10 cellular contexts compared by ENCODE assay signal in genomic region chr15:35696767-35697231, GRCh38.
DNase-seq lines count a peak whose midpoint lies in the region; ATAC-seq, FAIRE-seq and TF ChIP-seq lines count a peak whose summit lies in the region.
"Had no signal": no experiment of that assay in that cellular context is flagged by ENCODE, and none has a peak within 500 bp of the region (broad histone marks: within the 10 kb centered on the region; RNA-seq: fewer than 3 reads in every experiment).

No MANE protein-coding gene starts in this region.

- H3K4me3 ChIP-seq in breast epithelium = no peak overlapping the region
- H3K4me3 ChIP-seq in astrocyte (ENCODE audit: insufficient read depth, low read depth, low read length) = no peak overlapping the region
- H3K4me3 ChIP-seq in upper lobe of right lung = no peak overlapping the region
- H3K4me3 ChIP-seq in tibial nerve = no peak overlapping the region

- intact Hi-C loops in MCF 10A (cut with micrococcal nuclease) = loop anchor here (5.0 to 10.0 kb wide), 2 partner anchors 72 to 154 kb away; no protein-coding TSS in a partner anchor
- intact Hi-C loops in breast epithelium (cut with DNase I; ENCODE audit: low total_unique reads) = no loop called here
- intact Hi-C loops in upper lobe of right lung (cut with DNase I) = no loop called here

- no peaks in the 10 kb centered on the region for H3K36me3 Mint-ChIP-seq in MCF 10A (ENCODE audit: insufficient read depth, unreplicated experiment)
- no peaks in the 10 kb centered on the region for H3K36me3 Mint-ChIP-seq in astrocyte (ENCODE audit: low read depth, unreplicated experiment)
- H3K36me3 Mint-ChIP-seq: activated CD8-positive, alpha-beta memory T cell treated with anti-CD3 and anti-CD28 coated beads, Interleukin-2, amount 10 ng/mL, durations not matched to agents 7 days and 5 days had no signal

- TF ChIP-seq CTCF in MCF 10A (IDR thresholded peaks at IDR 0.05; ENCODE audit: unreplicated experiment) = no peak
- no peak for TF ChIP-seq CTCF in breast epithelium (IDR thresholded peaks at IDR 0.05)
- no peak for TF ChIP-seq CTCF in astrocyte (IDR thresholded peaks at IDR 0.05; ENCODE audit: insufficient read depth, low read depth, low read length)
- no peak for TF ChIP-seq CTCF in upper lobe of right lung (IDR thresholded peaks at IDR 0.05)
- no peak for TF ChIP-seq CTCF in tibial nerve (IDR thresholded peaks at IDR 0.05)

- no peak overlapping the region for H2AFZ ChIP-seq in astrocyte (ENCODE audit: low read depth, low read length)

- peak; percentile 43 for ATAC-seq in upper lobe of right lung
- ATAC-seq: activated CD8-positive, alpha-beta memory T cell treated with anti-CD3 and anti-CD28 coated beads, Interleukin-2, amount 10 ng/mL, durations not matched to agents 7 days and 5 days; Panc1 had no signal

- FAIRE-seq in astrocyte (lab: Jason Lieb, UNC) = peak; percentile 78

- POLR2A ChIA-PET in MCF 10A (lab: Yijun Ruan, JAX) = interaction anchor here (0.9 to 1.8 kb wide), 8 partner anchors 12 to 177 kb away, joined by 3 to 8 read pairs (median 3); partner anchors contain the start of gene DPH6

- H4K20me1 ChIP-seq in astrocyte (ENCODE audit: insufficient read depth, low read length) = no peaks in the 10 kb centered on the region

- no peaks in the 10 kb centered on the region for H3K9me3 ChIP-seq in breast epithelium
- H3K9me3 ChIP-seq in astrocyte (ENCODE audit: insufficient read depth, low read depth, low read length) = no peaks in the 10 kb centered on the region
- no peaks in the 10 kb centered on the region for H3K9me3 ChIP-seq in upper lobe of right lung
- H3K9me3 ChIP-seq in tibial nerve = no peaks in the 10 kb centered on the region

- H3K27ac Mint-ChIP-seq in MCF 10A (ENCODE audit: low read depth, unreplicated experiment) (peak overlapping the region; percentile 40), astrocyte (ENCODE audit: unreplicated experiment) (peak overlapping the region; percentile 91)
- H3K27ac Mint-ChIP-seq: activated CD8-positive, alpha-beta memory T cell treated with anti-CD3 and anti-CD28 coated beads, Interleukin-2, amount 10 ng/mL, durations not matched to agents 7 days and 5 days had no signal

- H3K36me3 ChIP-seq in breast epithelium (no peaks in the 10 kb centered on the region), astrocyte (ENCODE audit: insufficient read depth, low read length) (no peaks in the 10 kb centered on the region), upper lobe of right lung (no peaks in the 10 kb centered on the region), tibial nerve (no peaks in the 10 kb centered on the region)

- H3K4me1 Mint-ChIP-seq in MCF 10A (ENCODE audit: insufficient read depth, unreplicated experiment) = peaks cover 33% of the 10 kb centered on the region
- H3K4me1 Mint-ChIP-seq in astrocyte (ENCODE audit: low read depth, unreplicated experiment) = peaks cover 57% of the 10 kb centered on the region
- H3K4me1 Mint-ChIP-seq: activated CD8-positive, alpha-beta memory T cell treated with anti-CD3 and anti-CD28 coated beads, Interleukin-2, amount 10 ng/mL, durations not matched to agents 7 days and 5 days had no signal

- no peak for TF ChIP-seq POLR2A in breast epithelium (IDR thresholded peaks at IDR 0.05)
- no peak for TF ChIP-seq POLR2A in tibial nerve (IDR thresholded peaks at IDR 0.05)

- 79 to 80% methylated on average over 5 of the region's 5 CpGs for WGBS in tibial nerve, 2 donors

- H3K4me1 ChIP-seq in breast epithelium = no peaks in the 10 kb centered on the region
- H3K4me1 ChIP-seq in astrocyte (ENCODE audit: insufficient read depth, low read length) = peaks cover 44% of the 10 kb centered on the region
- peaks cover 24% of the 10 kb centered on the region for H3K4me1 ChIP-seq in upper lobe of right lung
- H3K4me1 ChIP-seq in tibial nerve = peaks cover 0 to 37% (median 3%) of the 10 kb centered on the region in 4 donors

- H3K27me3 ChIP-seq in breast epithelium (no peaks in the 10 kb centered on the region), astrocyte (ENCODE audit: insufficient read depth, low read length) (no peaks in the 10 kb centered on the region), upper lobe of right lung (no peaks in the 10 kb centered on the region), tibial nerve (no peaks in the 10 kb centered on the region)

- peak overlapping the region; percentile 57 for H3K4me2 ChIP-seq in astrocyte (ENCODE audit: low read length)

- H3K9ac ChIP-seq in astrocyte (ENCODE audit: low read length) = peak overlapping the region; percentile 69

- no peak for TF ChIP-seq EP300 in tibial nerve (IDR thresholded peaks at IDR 0.05)

- no peaks in the 10 kb centered on the region for H3K27me3 Mint-ChIP-seq in MCF 10A (ENCODE audit: insufficient read depth, unreplicated experiment)
- no peaks in the 10 kb centered on the region for H3K27me3 Mint-ChIP-seq in astrocyte (ENCODE audit: low read depth, unreplicated experiment)

- H3K27ac ChIP-seq in breast epithelium (no peak overlapping the region), astrocyte (ENCODE audit: low read depth, low read length) (peak overlapping the region; percentile 84), upper lobe of right lung (peak overlapping the region; percentile 48), tibial nerve (peak overlapping the region in 2 of 4 donors; percentile 61 to 77)

- peak overlapping the region; percentile 35 for H3K4me3 Mint-ChIP-seq in MCF 10A (ENCODE audit: unreplicated experiment)
- H3K4me3 Mint-ChIP-seq in astrocyte (ENCODE audit: unreplicated experiment) = peak overlapping the region; percentile 2
- H3K4me3 Mint-ChIP-seq: activated CD8-positive, alpha-beta memory T cell treated with anti-CD3 and anti-CD28 coated beads, Interleukin-2, amount 10 ng/mL, durations not matched to agents 7 days and 5 days had no signal

- H3K9me3 Mint-ChIP-seq in MCF 10A (ENCODE audit: unreplicated experiment) (no peaks in the 10 kb centered on the region), astrocyte (ENCODE audit: unreplicated experiment) (no peaks in the 10 kb centered on the region)

- DNase-seq in MCF 10A (ENCODE audit: unreplicated experiment) = peak; percentile 83
- DNase-seq in breast epithelium (ENCODE audit: low spot score in 2 of 2) = no peak
- peak; percentile 92 for DNase-seq in astrocyte (ENCODE audit: low read depth)
- peak; percentile 28 for DNase-seq in iPS DF 4.7 (ENCODE audit: extremely low read depth, low spot score)
- no peak for DNase-seq in upper lobe of right lung
- DNase-seq in tibial nerve (ENCODE audit: low spot score in 2 of 2) = no peak
- DNase-seq in CD1c-positive myeloid dendritic cell (ENCODE audit: extremely low spot score) = no peak
- no peak for DNase-seq in activated CD4-positive, alpha-beta T cell treated with anti-CD3 and anti-CD28 coated beads for 1 hour
- DNase-seq: activated CD8-positive, alpha-beta memory T cell treated with anti-CD3 and anti-CD28 coated beads, Interleukin-2, amount 10 ng/mL, durations not matched to agents 7 days and 5 days had no signal

- CTCF ChIA-PET in MCF 10A (lab: Yijun Ruan, JAX) = interaction anchor here (0.5 to 3.3 kb wide), 12 partner anchors 9 to 1431 kb away, joined by 3 to 13 read pairs (median 4); no protein-coding TSS in a partner anchor

- H3K79me2 ChIP-seq in astrocyte (ENCODE audit: insufficient read depth, low read length) = no peaks in the 10 kb centered on the region

- no TSS peak for BruUV-seq in MCF 10A (replicated peaks; lab: Mats Ljungman, UMichigan)

Comparison
In these comparisons a context has a peak if more than half of its experiments do, and no peak if none do; other contexts are left out.
1. DNase-seq: peak in MCF 10A (single experiment), astrocyte (single experiment) and iPS DF 4.7 (single experiment); none in breast epithelium (0 of 2), upper lobe of right lung (single experiment), tibial nerve (0 of 2), CD1c-positive myeloid dendritic cell (single experiment) and activated CD4-positive, alpha-beta T cell treated with anti-CD3 and anti-CD28 coated beads for 1 hour (single experiment).
2. H3K27ac ChIP-seq: peak in astrocyte (single experiment) and upper lobe of right lung (single experiment); none in breast epithelium (0 of 2).